Comparison of ENCODE assay signal across 30 cellular contexts in the genomic region with DNA sequence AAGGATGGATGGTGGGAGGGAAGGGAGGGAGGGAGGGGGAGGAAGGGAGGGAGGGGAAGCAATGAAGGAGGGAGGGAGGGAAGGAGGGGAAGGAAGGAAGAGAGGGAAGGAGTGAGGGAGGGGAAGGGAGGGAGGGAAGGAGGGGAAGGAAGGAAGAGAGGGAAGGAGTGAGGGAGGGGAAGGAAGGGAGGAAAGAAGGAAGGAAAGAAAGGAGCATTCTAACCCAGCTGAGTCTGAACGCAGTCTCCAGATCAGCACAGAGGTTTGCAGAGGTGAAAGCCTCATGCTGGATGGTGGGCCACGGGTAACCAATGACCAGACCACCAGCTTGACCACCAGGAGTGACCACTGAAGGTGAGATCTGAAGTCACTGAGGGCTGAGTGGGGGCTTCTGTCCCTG. TPM values are rescaled to one million over a fixed set of nuclear protein-coding genes. Genes with fewer than 3 reads are reported as not detected.
"Had no signal": no experiment of that assay in that cellular context is flagged by ENCODE, and none has a peak within 500 bp of the region (broad histone marks: within the 10 kb centered on the region; RNA-seq: fewer than 3 reads in every experiment).

No MANE protein-coding gene starts in this region.

- H3K27me3 ChIP-seq: esophagus squamous epithelium, heart right ventricle, left lung, spleen, suprapubic skin, transverse colon, vagina had no signal

- ATAC-seq: effector memory CD8-positive, alpha-beta T cell; naive thymus-derived CD8-positive, alpha-beta T cell; stimulated activated naive B cell treated with anti-CD40 and anti-IgM and Interleukin-4, amounts not matched to agents 10 μg/mL and 1 μg/mL and 100 μg/mL, for 72 hours had no signal

- FAIRE-seq: islet of Langerhans had no signal

- H3K4me1 ChIP-seq: prostate gland had no signal

- DNase-seq: cortex of kidney; effector memory CD8-positive, alpha-beta T cell; erythroblast; esophagus squamous epithelium; foreskin melanocyte; glutamatergic neuron; heart right ventricle; hippocampal formation; left cardiac atrium; left lung; mesenchymal stem cell; naive thymus-derived CD8-positive, alpha-beta T cell; nephron progenitor cell; nucleus accumbens; right cardiac atrium; spleen; stimulated activated CD4-positive, alpha-beta T cell treated with anti-CD3 and anti-CD28 coated beads, Interleukin-2, amount 100 ng/mL, for 48 hours; stimulated activated naive B cell treated with anti-CD40 and anti-IgM and Interleukin-4, amounts not matched to agents 10 μg/mL and 1 μg/mL and 100 μg/mL, for 72 hours; transverse colon had no signal

- H3K36me3 ChIP-seq: prostate gland, transverse colon had no signal

- H3K9me3 ChIP-seq: esophagus squamous epithelium, heart right ventricle, left lung, prostate gland, spleen, suprapubic skin, transverse colon, vagina had no signal

- H3K4me3 ChIP-seq: esophagus squamous epithelium, heart right ventricle, left lung, prostate gland, skin epidermis, spleen, suprapubic skin, transverse colon, vagina had no signal

- H3K27ac ChIP-seq: left lung, prostate gland, skin epidermis, suprapubic skin, transverse colon had no signal

RNA-seq across cellular contexts. Expression of gene CCL17, which starts 18.6 kb away (rescaled TPM):
- total RNA-seq: dermis microvascular lymphatic vessel endothelial cell; kidney epithelial cell; left cardiac atrium; lung microvascular endothelial cell; myocyte; naive thymus-derived CD8-positive, alpha-beta T cell; osteocyte; prostate gland; renal cortical epithelial cell; right cardiac atrium; vagina had no signal
- polyA plus RNA-seq: naive thymus-derived CD8-positive, alpha-beta T cell; right cardiac atrium had no signal

RNA-seq across cellular contexts. Expression of gene CX3CL1, which starts 50.9 kb away (rescaled TPM):
- total RNA-seq: myocyte; naive thymus-derived CD8-positive, alpha-beta T cell had no signal
- polyA plus RNA-seq: naive thymus-derived CD8-positive, alpha-beta T cell had no signal
